Comparison of ENCODE assay signal across 8 cellular contexts in genomic region chr9:38423939-38424843, GRCh38. TPM values are rescaled to one million over a fixed set of nuclear protein-coding genes. Genes with fewer than 3 reads are reported as not detected.
DNase-seq lines count a peak whose midpoint lies in the region; ATAC-seq and TF ChIP-seq lines count a peak whose summit lies in the region.

TSS of gene IGFBPL1 (minus strand) at chr9:38424454. CDS start at chr9:38424424, 30 bp downstream.

- H3K27ac Mint-ChIP-seq in immature natural killer cell: no peak within 1 kb of the TSS
- H3K27ac Mint-ChIP-seq in stimulated activated effector memory CD8-positive, alpha-beta T cell treated with anti-CD3 and anti-CD28 coated beads, Interleukin-12 subunit alpha, Interleukin-12 subunit beta, amount 100 ng/mL, for 72 hours: no peak within 1 kb of the TSS
- H3K27ac Mint-ChIP-seq in HFFc6: no peak within 1 kb of the TSS

- H3K4me3 Mint-ChIP-seq in immature natural killer cell: peak within 1 kb of the TSS in 4 of 5 donors; percentile 12 to 50 (median 42)
- H3K4me3 Mint-ChIP-seq in stimulated activated effector memory CD8-positive, alpha-beta T cell treated with anti-CD3 and anti-CD28 coated beads, Interleukin-12 subunit alpha, Interleukin-12 subunit beta, amount 100 ng/mL, for 72 hours: peak within 1 kb of the TSS; percentile 3
- H3K4me3 Mint-ChIP-seq in HFFc6: no peak within 1 kb of the TSS

- TF ChIP-seq CTCF in HFFc6 (IDR thresholded peaks at IDR 0.05): no peak

- no peaks in the 10 kb centered on the region for H3K9me3 Mint-ChIP-seq in immature natural killer cell
- H3K9me3 Mint-ChIP-seq in stimulated activated effector memory CD8-positive, alpha-beta T cell treated with anti-CD3 and anti-CD28 coated beads, Interleukin-12 subunit alpha, Interleukin-12 subunit beta, amount 100 ng/mL, for 72 hours: no peaks in the 10 kb centered on the region
- H3K9me3 Mint-ChIP-seq in HFFc6: no peaks in the 10 kb centered on the region

- H3K4me1 Mint-ChIP-seq in immature natural killer cell: peaks cover 0 to 3% of the 10 kb centered on the region in 2 donors
- H3K4me1 Mint-ChIP-seq in stimulated activated effector memory CD8-positive, alpha-beta T cell treated with anti-CD3 and anti-CD28 coated beads, Interleukin-12 subunit alpha, Interleukin-12 subunit beta, amount 100 ng/mL, for 72 hours: no peaks in the 10 kb centered on the region
- H3K4me1 Mint-ChIP-seq in HFFc6 (ENCODE audit: low read depth): no peaks in the 10 kb centered on the region

- DNase-seq in NCI-H2029 (lab: John Stamatoyannopoulos, UW) (peak; percentile 72), NCI-H2029 treated with DMSO at 0.1 percent for 48 hours (lab: John Stamatoyannopoulos, UW) (no peak), NCI-H1105 (lab: John Stamatoyannopoulos, UW) (peak; percentile 66), astrocyte of the hippocampus (ENCODE audit: low read depth, low spot score) (peak; percentile 66), immature natural killer cell (no peak), HFFc6 (no peak)
- DNase-seq in stimulated activated effector memory CD8-positive, alpha-beta T cell treated with anti-CD3 and anti-CD28 coated beads, Interleukin-12 subunit alpha, Interleukin-12 subunit beta, amount 100 ng/mL, for 72 hours (ENCODE audit: low spot score in 2 of 2): no peak

- peak; percentile 41 for ATAC-seq in stimulated activated effector memory CD8-positive, alpha-beta T cell treated with anti-CD3 and anti-CD28 coated beads, Interleukin-12 subunit alpha, Interleukin-12 subunit beta, amount 100 ng/mL, for 72 hours
- no peak for ATAC-seq in GM18502 (IDR thresholded peaks at IDR 0.05; ENCODE audit: poor library complexity, unreplicated experiment)

- H3K27me3 Mint-ChIP-seq in immature natural killer cell (ENCODE audit: low read depth in 3 of 3) (peaks cover 4 to 28% (median 15%) of the 10 kb centered on the region in 3 donors), HFFc6 (ENCODE audit: insufficient read depth) (peaks cover 53% of the 10 kb centered on the region)

- H3K36me3 Mint-ChIP-seq in immature natural killer cell (no peaks in the 10 kb centered on the region), HFFc6 (ENCODE audit: low read depth) (no peaks in the 10 kb centered on the region)
- no peaks in the 10 kb centered on the region for H3K36me3 Mint-ChIP-seq in stimulated activated effector memory CD8-positive, alpha-beta T cell treated with anti-CD3 and anti-CD28 coated beads, Interleukin-12 subunit alpha, Interleukin-12 subunit beta, amount 100 ng/mL, for 72 hours

RNA-seq across cellular contexts. Expression of gene IGFBPL1, which starts in this region (rescaled TPM):
- not detected for polyA plus RNA-seq in immature natural killer cell
- not detected for total RNA-seq in HFFc6 (2021; fragmentation: NEBNext Ultra II Directional; extraction: Animal tissue kit (Norgen Biotek cat#: 25700))

Comparison
In these comparisons a context has a peak if more than half of its experiments do, and no peak if none do; other contexts are left out.
1. DNase-seq: peak in NCI-H2029 (single experiment), NCI-H1105 (single experiment) and astrocyte of the hippocampus (single experiment); none in NCI-H2029 treated with DMSO at 0.1 percent for 48 hours (single experiment), immature natural killer cell (0 of 3), stimulated activated effector memory CD8-positive, alpha-beta T cell treated with anti-CD3 and anti-CD28 coated beads, Interleukin-12 subunit alpha, Interleukin-12 subunit beta, amount 100 ng/mL, for 72 hours (0 of 2) and HFFc6 (single experiment).